Comparison of ENCODE assay signal across 24 cellular contexts in genomic region chr7:105902325-105902911, GRCh38. TPM values are rescaled to one million over a fixed set of nuclear protein-coding genes. Genes with fewer than 3 reads are reported as not detected.
DNase-seq lines count a peak whose midpoint lies in the region; ATAC-seq, FAIRE-seq and TF ChIP-seq lines count a peak whose summit lies in the region.
"Had no signal": no experiment of that assay in that cellular context is flagged by ENCODE, and none has a peak within 500 bp of the region (broad histone marks: within the 10 kb centered on the region; RNA-seq: fewer than 3 reads in every experiment).

No MANE protein-coding gene starts in this region.

- H3K36me3 ChIP-seq in SK-N-SH (replicated peaks in 1 of 2; ENCODE audit: control insufficient read depth in 1 of 2, insufficient read depth in 2 of 2, low read length in 1 of 2) (no peaks in the 10 kb centered on the region), HEK293 (ENCODE audit: control insufficient read depth in 2 of 2, insufficient read depth in 1 of 2, low read length in 2 of 2) (no peaks in the 10 kb centered on the region), spleen (no peaks in the 10 kb centered on the region)
- H3K36me3 ChIP-seq: BE2C, BLaER1 had no signal

- no peak for DNase-seq in SK-N-SH
- no peak for DNase-seq in A549 (ENCODE audit: low read depth in 1 of 2, low spot score in 1 of 2)
- DNase-seq in WTC11 (ENCODE audit: low spot score), result no peak
- DNase-seq in spleen, result no peak
- DNase-seq: ACHN; BE2C; C1 segment of cervical spinal cord; Caco-2; Calu3; CD4-positive, alpha-beta T cell; CD8-positive, alpha-beta T cell; DMS79 treated with DMSO at 0.1 percent for 48 hours; GF-D8 had no signal

- no peak overlapping the region for H3K27ac ChIP-seq in SK-N-SH (ENCODE audit: low read depth in 2 of 2, low read length in 1 of 2)
- 0 out of 6 replicates have a peak overlapping the region, but pooled peaks of 1 of the 2 experiments have one; percentile 10 for H3K27ac ChIP-seq in A549
- H3K27ac ChIP-seq in HEK293 (ENCODE audit: extremely low read depth, low read depth, low read length), result no peak overlapping the region
- no peak overlapping the region for H3K27ac ChIP-seq in spleen
- H3K27ac ChIP-seq: 22Rv1, BLaER1 had no signal

- H3K4me3 ChIP-seq in SK-N-SH (ENCODE audit: low read depth in 2 of 2, low read length in 1 of 2) (no peak overlapping the region), A549 (no peak overlapping the region), HEK293 (ENCODE audit: low read depth, low read length) (no peak overlapping the region), spleen (no peak overlapping the region)
- H3K4me3 ChIP-seq: BLaER1 had no signal

- TF ChIP-seq RAD21 in SK-N-SH (IDR thresholded peaks at IDR 0.05; ENCODE audit: low read length) (no peak), A549 (conservative IDR thresholded peaks at IDR 0.05 in 1 of 2, IDR thresholded peaks at IDR 0.05 in 1 of 2) (no peak)

- no peak for ATAC-seq in SK-N-SH treated with all-trans-retinoic acid at 6 μM for 48 hours
- no peak for ATAC-seq in A549
- no peak for ATAC-seq in WTC11
- ATAC-seq in HG02852 (IDR thresholded peaks at IDR 0.05; ENCODE audit: unreplicated experiment), result no peak
- ATAC-seq in GM19328 (IDR thresholded peaks at IDR 0.05; ENCODE audit: unreplicated experiment), result no peak
- ATAC-seq: CD8-positive, alpha-beta T cell had no signal

- TF ChIP-seq POLR2A in A549 (IDR thresholded peaks at IDR 0.05; ENCODE audit: low read length) (no peak), spleen (IDR thresholded peaks at IDR 0.05) (no peak)

- H3K79me2 ChIP-seq in SK-N-SH (ENCODE audit: insufficient read depth), result no peaks in the 10 kb centered on the region

- H3K27me3 ChIP-seq in SK-N-SH (ENCODE audit: insufficient read depth), result no peaks in the 10 kb centered on the region
- H3K27me3 ChIP-seq in spleen (replicated peaks in 1 of 7), result peaks cover 0 to 6% (median 0%) of the 10 kb centered on the region in 7 donors
- H3K27me3 ChIP-seq: BE2C, BLaER1 had no signal

- POLR2A ChIA-PET in SK-N-SH (lab: Yijun Ruan, JAX), result no interaction called here
- POLR2A ChIA-PET in A549 (lab: Yijun Ruan, JAX), result no interaction called here
- POLR2A ChIA-PET in HEK293 (lab: Yijun Ruan, JAX), result no interaction called here
- POLR2A ChIA-PET in WTC11 (lab: Charles Lee), result no interaction called here

- intact Hi-C loops in spleen (cut with DNase I; ENCODE audit: low total_unique reads), result no loop called here

- TF ChIP-seq CTCF in SK-N-SH (IDR thresholded peaks at IDR 0.05) (no peak), A549 (IDR thresholded peaks at IDR 0.05) (no peak), HEK293 (tag by site-specific recombination; IDR thresholded peaks at IDR 0.05) (no peak), WTC11 (IDR thresholded peaks at IDR 0.05) (no peak), spleen (IDR thresholded peaks at IDR 0.05 in 8 of 11, conservative IDR thresholded peaks at IDR 0.05 in 3 of 11) (no peak)

- no peaks in the 10 kb centered on the region for H4K20me1 ChIP-seq in SK-N-SH (ENCODE audit: insufficient read depth)
- H4K20me1 ChIP-seq: BLaER1 had no signal

- CTCF ChIA-PET in SK-N-SH (lab: Yijun Ruan, JAX) (interaction anchor here (1.1 kb wide), 1 partner anchor 28 kb away, joined by 3 read pairs; no protein-coding TSS in a partner anchor), A549 (lab: Yijun Ruan, JAX) (interaction anchor here (1.1 to 1.7 kb wide), 3 partner anchors 10 to 25 kb away, joined by 3 to 4 read pairs (median 4); no protein-coding TSS in a partner anchor), HEK293 (lab: Yijun Ruan, JAX) (interaction anchor here (1.2 kb wide), 1 partner anchor 142 kb away, joined by 3 read pairs; no protein-coding TSS in a partner anchor), WTC11 (lab: Charles Lee) (no interaction called here)

- H3K4me2 ChIP-seq in SK-N-SH, result no peak overlapping the region
- H3K4me2 ChIP-seq in A549, result no peak overlapping the region
- H3K4me2 ChIP-seq: BLaER1 had no signal

- H3K9ac ChIP-seq in SK-N-SH, result no peak overlapping the region
- H3K9ac ChIP-seq: BLaER1 had no signal

- H3K4me1 ChIP-seq in SK-N-SH (ENCODE audit: control insufficient read depth in 1 of 2, insufficient read depth in 2 of 2, low read depth in 1 of 2, low read length in 1 of 2) (peaks cover 0 to 13% of the 10 kb centered on the region in 2 experiments; a peak in 1 of 4 replicates), A549 (no peaks in the 10 kb centered on the region), HEK293 (ENCODE audit: control insufficient read depth, insufficient read depth, low read length) (no peaks in the 10 kb centered on the region), spleen (no peaks in the 10 kb centered on the region)
- H3K4me1 ChIP-seq: BE2C, BLaER1, Caco-2 had no signal

- 95% methylated on average over 6 of the region's 6 CpGs for WGBS in SK-N-SH (ENCODE audit: low lambda C conversion rate)
- 93% methylated on average over 6 of the region's 6 CpGs for WGBS in A549 (ENCODE audit: missing lambda C conversion rate)
- 93 to 98% (median 95%) methylated on average over 6 of the region's 6 CpGs for WGBS in spleen, 5 donors

- no peaks in the 10 kb centered on the region for H3K9me2 ChIP-seq in SK-N-SH

- H3F3A ChIP-seq in SK-N-SH (replicated peaks; ENCODE audit: insufficient read depth), result no peaks in the 10 kb centered on the region

- H3K9me3 Mint-ChIP-seq in WTC11, result peaks cover 4% of the 10 kb centered on the region
- H3K9me3 Mint-ChIP-seq: CD14-positive monocyte; CD8-positive, alpha-beta T cell had no signal

- TF ChIP-seq EP300 in SK-N-SH (IDR thresholded peaks at IDR 0.05; ENCODE audit: borderline replicate concordance in 1 of 2, low read depth in 1 of 2, low read length in 1 of 2), result no peak
- TF ChIP-seq EP300 in A549 (IDR thresholded peaks at IDR 0.05), result no peak

- H3K9me3 ChIP-seq in SK-N-SH (no peaks in the 10 kb centered on the region), A549 (no peaks in the 10 kb centered on the region), HEK293 (ENCODE audit: control insufficient read depth, insufficient read depth, low read depth, low read length) (no peaks in the 10 kb centered on the region), spleen (peaks cover 0 to 4% (median 0%) of the 10 kb centered on the region in 8 donors)
- H3K9me3 ChIP-seq: BE2C, BLaER1, Caco-2 had no signal

- peaks cover 41% of the 10 kb centered on the region for H3K4me1 Mint-ChIP-seq in WTC11
- H3K4me1 Mint-ChIP-seq: CD14-positive monocyte had no signal

- peak overlapping the region; percentile 12; the same call in 1 of the 2 replicates for H3K27ac Mint-ChIP-seq in WTC11
- H3K27ac Mint-ChIP-seq: CD14-positive monocyte; CD4-positive, alpha-beta T cell; CD8-positive, alpha-beta T cell had no signal

- H3K36me3 Mint-ChIP-seq in WTC11, result peaks cover 11% of the 10 kb centered on the region; the same call in 1 of the 2 replicates
- H3K36me3 Mint-ChIP-seq: CD14-positive monocyte had no signal

- H2AFZ ChIP-seq in SK-N-SH (ENCODE audit: low read depth), result no peak overlapping the region

- FAIRE-seq in A549 (lab: Jason Lieb, UNC), result no peak
- FAIRE-seq: D721Med, G401.6, GM12891, GM19239 had no signal

- H3K27me3 Mint-ChIP-seq in WTC11 (ENCODE audit: low read depth), result no peaks in the 10 kb centered on the region
- H3K27me3 Mint-ChIP-seq: CD4-positive, alpha-beta T cell had no signal

- no peak overlapping the region for H3K4me3 Mint-ChIP-seq in WTC11
- H3K4me3 Mint-ChIP-seq: CD14-positive monocyte; CD4-positive, alpha-beta T cell; CD8-positive, alpha-beta T cell had no signal

TF ChIP-seq in SK-N-SH, 30 proteins besides CTCF, POLR2A, EP300 and RAD21:
- TF ChIP-seq JUND (IDR thresholded peaks at IDR 0.05) (0 out of 2 replicates have a peak, but pooled peaks have one; percentile 9), MEF2A (IDR thresholded peaks at IDR 0.05; ENCODE audit: borderline replicate concordance, low read depth) (no peak)

TF ChIP-seq in SK-N-SH treated with all-trans-retinoic acid at 6 μM for 48 hours, 23 proteins besides CTCF, POLR2A, EP300 and RAD21 (continues in another document):
- TF ChIP-seq CSDC2 (CRISPR knock-in tag; IDR thresholded peaks at IDR 0.05) (no peak), RARB (CRISPR knock-in tag; IDR thresholded peaks at IDR 0.05) (no peak), SNAI2 (CRISPR knock-in tag; IDR thresholded peaks at IDR 0.05) (no peak), TOX (CRISPR knock-in tag; IDR thresholded peaks at IDR 0.05; ENCODE audit: borderline replicate concordance) (no peak), ZFP3 (CRISPR knock-in tag; IDR thresholded peaks at IDR 0.05) (no peak), ISL1 (CRISPR knock-in tag; IDR thresholded peaks at IDR 0.05) (no peak)

TF ChIP-seq in A549, 52 proteins besides CTCF, POLR2A, EP300 and RAD21:
- TF ChIP-seq HOXA7 (CRISPR knock-in tag; IDR thresholded peaks at IDR 0.05) (no peak), MAFK (IDR thresholded peaks at IDR 0.05; ENCODE audit: partially characterized antibody) (peak; percentile 49), NFE2L2 (conservative IDR thresholded peaks at IDR 0.05; ENCODE audit: low read length) (peak; percentile 61; the same call in 1 of the 2 replicates)

TF ChIP-seq in HEK293, 187 proteins besides CTCF, POLR2A, EP300 and RAD21 (continues in another document):
- TF ChIP-seq ZNF514 (tag by site-specific recombination; IDR thresholded peaks at IDR 0.05), result no peak

RNA-seq across cellular contexts. Expression of gene ATXN7L1, which starts 26.0 kb away (rescaled TPM):
- polyA plus RNA-seq in SK-N-SH (2012; rRNA removed) (6.0 and 6.2 TPM in 2 replicates), A549 (2011; rRNA removed) (4.5 and 4.8 TPM in 2 replicates), A549 (2017; fragmentation: RNase III; extraction: RNeasy Plus Mini Kit Qiagen cat#74134 plus additional on column Dnase treatment) (5.0 to 8.1 TPM (median 5.7 TPM) in 3 replicates), spleen (1 to 10 TPM; 2.4 to 4.8 (median 2.7) TPM)
- polyA plus RNA-seq in SK-N-SH (2012; cell fraction: cytosol; rRNA removed), result 6.9 and 9.9 TPM in 2 replicates
- 7.5 and 8.7 TPM in 2 replicates for polyA plus RNA-seq in SK-N-SH (2012; cell fraction: nucleus; rRNA removed)
- polyA plus RNA-seq in A549 (2012; cell fraction: cytosol; rRNA removed), result 2.1 and 2.9 TPM in 2 replicates
- 3.0 and 4.1 TPM in 2 replicates for polyA plus RNA-seq in A549 (2012; cell fraction: nucleus; rRNA removed)
- polyA minus RNA-seq in A549 (2011; rRNA and poly(A)+ RNA removed), result 6.4 and 7.5 TPM in 2 replicates
- total RNA-seq in WTC11 (2021) (36.0 to 38.5 TPM (median 37.7 TPM) in 3 replicates), spleen (10 to 100 TPM; 14.0 to 29.3 (median 23.2) TPM)
